In genomic region chr16:67028167-67028554, GRCh38 we compare ENCODE assay signal across 8 cellular contexts. TPM values are rescaled to one million over a fixed set of nuclear protein-coding genes. Genes with fewer than 3 reads are reported as not detected.
DNase-seq lines count a peak whose midpoint lies in the region; ATAC-seq and TF ChIP-seq lines count a peak whose summit lies in the region.

No MANE protein-coding gene starts in this region.

- H3F3A ChIP-seq in Loucy (ENCODE audit: low read depth): no peaks in the 10 kb centered on the region

- H3K27ac ChIP-seq in BLaER1 treated with 17β-estradiol and CSF1 and Interleukin-3, amounts not matched to agents 10 nM and 100 nM: peak overlapping the region; percentile 90 to 100 (median 98)
- peak overlapping the region; percentile 96 for H3K27ac ChIP-seq in effector memory CD4-positive, alpha-beta T cell (ENCODE audit: insufficient read depth, low read length, poor library complexity, severe bottlenecking)

- peaks cover 36% of the 10 kb centered on the region for H3K4me1 Mint-ChIP-seq in neural crest cell

- H3K4me1 ChIP-seq in BLaER1 treated with 17β-estradiol and CSF1 and Interleukin-3, amounts not matched to agents 10 nM and 100 nM: peaks cover 51 to 80% (median 65%) of the 10 kb centered on the region in 10 experiments
- peaks cover 41% of the 10 kb centered on the region for H3K4me1 ChIP-seq in Loucy (ENCODE audit: insufficient read depth, low read length, poor library complexity, severe bottlenecking)
- H3K4me1 ChIP-seq in effector memory CD4-positive, alpha-beta T cell (ENCODE audit: control insufficient read depth, insufficient read depth, low read length, poor library complexity, severe bottlenecking): peaks cover 27% of the 10 kb centered on the region

- H3K36me3 Mint-ChIP-seq in neural crest cell (ENCODE audit: low read depth): peaks cover 3% of the 10 kb centered on the region

- peak overlapping the region; percentile 59 to 100 (median 90) for H3K4me3 ChIP-seq in BLaER1 treated with 17β-estradiol and CSF1 and Interleukin-3, amounts not matched to agents 10 nM and 100 nM
- peak overlapping the region; percentile 91 for H3K4me3 ChIP-seq in Loucy (ENCODE audit: low read length, poor library complexity, severe bottlenecking)
- H3K4me3 ChIP-seq in effector memory CD4-positive, alpha-beta T cell (ENCODE audit: insufficient read depth, low read depth, low read length, poor library complexity, severe bottlenecking): peak overlapping the region; percentile 68

- H3K9me3 ChIP-seq in BLaER1 treated with 17β-estradiol and CSF1 and Interleukin-3, amounts not matched to agents 10 nM and 100 nM (replicated peaks in 1 of 11): no peaks in the 10 kb centered on the region
- H3K9me3 ChIP-seq in Loucy (ENCODE audit: insufficient read depth, low read depth, low read length): no peaks in the 10 kb centered on the region
- no peaks in the 10 kb centered on the region for H3K9me3 ChIP-seq in effector memory CD4-positive, alpha-beta T cell (ENCODE audit: control insufficient read depth, low read length)

- peak overlapping the region; percentile 74 to 96 (median 89) for H3K4me2 ChIP-seq in BLaER1 treated with 17β-estradiol and CSF1 and Interleukin-3, amounts not matched to agents 10 nM and 100 nM
- peak overlapping the region; percentile 92 for H3K4me2 ChIP-seq in Loucy (ENCODE audit: low read depth, low read length, poor library complexity, severe bottlenecking)

- no peaks in the 10 kb centered on the region for H3K27me3 ChIP-seq in BLaER1 treated with 17β-estradiol and CSF1 and Interleukin-3, amounts not matched to agents 10 nM and 100 nM
- H3K27me3 ChIP-seq in Loucy (ENCODE audit: insufficient read depth, low read length, poor library complexity, severe bottlenecking): no peaks in the 10 kb centered on the region
- H3K27me3 ChIP-seq in effector memory CD4-positive, alpha-beta T cell (replicated peaks; ENCODE audit: control insufficient read depth, insufficient read depth, low read length, poor library complexity, severe bottlenecking): no peaks in the 10 kb centered on the region

- TF ChIP-seq CTCF in Loucy (conservative IDR thresholded peaks at IDR 0.05; ENCODE audit: low read length) (no peak), neural crest cell (conservative IDR thresholded peaks at IDR 0.05) (no peak)

- H3K4me3 Mint-ChIP-seq in neural crest cell: peak overlapping the region; percentile 87

- ATAC-seq in GM18511 (IDR thresholded peaks at IDR 0.05; ENCODE audit: unreplicated experiment) (no peak), GM18858 (IDR thresholded peaks at IDR 0.05; ENCODE audit: unreplicated experiment) (no peak)

- no peaks in the 10 kb centered on the region for H3K27me3 Mint-ChIP-seq in neural crest cell (ENCODE audit: low read depth)

- H3K27ac Mint-ChIP-seq in neural crest cell (ENCODE audit: unreplicated experiment): peak overlapping the region; percentile 90

- H2AFZ ChIP-seq in Loucy (ENCODE audit: low read length): peak overlapping the region; percentile 92

- peaks cover 11 to 32% (median 27%) of the 10 kb centered on the region in 11 experiments for H3K36me3 ChIP-seq in BLaER1 treated with 17β-estradiol and CSF1 and Interleukin-3, amounts not matched to agents 10 nM and 100 nM
- no peaks in the 10 kb centered on the region for H3K36me3 ChIP-seq in Loucy (ENCODE audit: insufficient read depth, low read length)
- no peaks in the 10 kb centered on the region for H3K36me3 ChIP-seq in effector memory CD4-positive, alpha-beta T cell (ENCODE audit: control insufficient read depth, insufficient read depth, low read length)

- peak overlapping the region; percentile 92 to 100 (median 99) for H3K9ac ChIP-seq in BLaER1 treated with 17β-estradiol and CSF1 and Interleukin-3, amounts not matched to agents 10 nM and 100 nM
- peak overlapping the region; percentile 92 for H3K9ac ChIP-seq in Loucy (ENCODE audit: low read depth, low read length, poor library complexity, severe bottlenecking)

- H3K9me3 Mint-ChIP-seq in neural crest cell: no peaks in the 10 kb centered on the region

- H3K9me2 ChIP-seq in Loucy (replicated peaks; ENCODE audit: low read depth, low read length): no peaks in the 10 kb centered on the region

- no peak for DNase-seq in effector memory CD4-positive, alpha-beta T cell
- DNase-seq in neural crest cell (ENCODE audit: low read depth, low spot score) (no peak), hippocampal formation (lab: John Stamatoyannopoulos, UW) (no peak), AG08395 (ENCODE audit: low spot score) (no peak)

- H4K20me1 ChIP-seq in BLaER1 treated with 17β-estradiol and CSF1 and Interleukin-3, amounts not matched to agents 10 nM and 100 nM: peaks cover 32 to 38% (median 34%) of the 10 kb centered on the region in 11 experiments
- peaks cover 32% of the 10 kb centered on the region for H4K20me1 ChIP-seq in Loucy (ENCODE audit: insufficient read depth, low read length, poor library complexity, severe bottlenecking)

- peaks cover 46% of the 10 kb centered on the region for H3K79me2 ChIP-seq in Loucy (ENCODE audit: insufficient read depth, low read length)

RNA-seq across cellular contexts. Expression of gene CBFB, which starts 0.8 kb away (rescaled TPM):
- 106 TPM in 2 replicates for total RNA-seq in neural crest cell

RNA-seq across cellular contexts. Expression of gene CES4A, which starts 39.8 kb away (rescaled TPM):
- total RNA-seq in neural crest cell: 1.8 TPM in 2 replicates
